Comparison of ENCODE assay signal across 3 cellular contexts in the genomic region with DNA sequence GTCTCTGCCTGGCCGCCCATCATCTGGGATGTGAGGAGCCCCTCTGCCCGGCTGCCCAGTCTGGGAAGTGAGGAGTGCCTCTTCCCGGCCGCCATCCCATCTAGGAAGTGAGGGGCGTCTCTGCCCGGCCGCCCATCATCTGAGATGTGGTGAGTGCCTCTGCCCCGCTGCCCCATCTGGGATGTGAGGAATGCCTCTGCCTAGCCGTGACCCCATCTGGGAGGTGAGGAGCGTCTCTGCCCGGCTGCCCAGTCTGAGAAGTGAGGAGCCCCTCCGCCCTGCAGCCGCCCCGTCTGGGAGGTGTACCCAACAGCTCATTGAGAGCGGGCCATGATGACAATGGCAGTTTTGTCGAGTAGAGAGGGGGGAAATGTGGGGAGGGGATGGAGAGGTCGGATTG.
DNase-seq lines count a peak whose midpoint lies in the region; ATAC-seq and TF ChIP-seq lines count a peak whose summit lies in the region.
"Not testable (repeated sequence)": the region's sequence is repeated elsewhere in the genome, so short reads cannot be mapped to it uniquely, and the experiment has no call there.

No MANE protein-coding gene starts in this region.

- peaks cover 14% of the 10 kb centered on the region for H3K9me3 Mint-ChIP-seq in chondrocyte (ENCODE audit: low read depth)

- not testable (repeated sequence) for H3K36me3 Mint-ChIP-seq in chondrocyte (ENCODE audit: low read depth)

- not testable (repeated sequence) for H3K27ac Mint-ChIP-seq in chondrocyte (ENCODE audit: unreplicated experiment)

- H3K4me3 Mint-ChIP-seq in chondrocyte (ENCODE audit: unreplicated experiment) = not testable (repeated sequence)

- not testable (repeated sequence) for H3K9me3 ChIP-seq in spleen

- not testable (repeated sequence) for H3K4me1 ChIP-seq in spleen

- TF ChIP-seq CTCF in chondrocyte (IDR thresholded peaks at IDR 0.05); spleen (IDR thresholded peaks at IDR 0.05 in 8 of 11, conservative IDR thresholded peaks at IDR 0.05 in 3 of 11): not testable (repeated sequence)

- H3K4me1 Mint-ChIP-seq in chondrocyte (ENCODE audit: low read depth) = not testable (repeated sequence)

- DNase-seq in chondrocyte (ENCODE audit: low spot score) = peak; percentile 64
- peak; percentile 22 for DNase-seq in Right ventricle myocardium inferior (ENCODE audit: missing footprints)
- peak; percentile 66 for DNase-seq in spleen

- TF ChIP-seq POLR2A in spleen (IDR thresholded peaks at IDR 0.05) = not testable (repeated sequence)

- WGBS in spleen, 5 donors = 84 to 93% (median 92%) methylated on average over 8 to 17 of the region's 17 CpGs

- H3K27ac ChIP-seq in spleen = not testable (repeated sequence)

- not testable (repeated sequence) for H3K27me3 ChIP-seq in spleen (replicated peaks in 1 of 7)

- not testable (repeated sequence) for ATAC-seq in Right ventricle myocardium inferior

- intact Hi-C loops in Right ventricle myocardium inferior (cut with DNase I); spleen (cut with DNase I; ENCODE audit: low total_unique reads): not testable (repeated sequence)

- not testable (repeated sequence) for H3K27me3 Mint-ChIP-seq in chondrocyte (ENCODE audit: low read depth)

- not testable (repeated sequence) for H3K4me3 ChIP-seq in spleen

- not testable (repeated sequence) for H3K36me3 ChIP-seq in spleen
